Comparison of ENCODE assay signal across 25 cellular contexts in the genomic region with DNA sequence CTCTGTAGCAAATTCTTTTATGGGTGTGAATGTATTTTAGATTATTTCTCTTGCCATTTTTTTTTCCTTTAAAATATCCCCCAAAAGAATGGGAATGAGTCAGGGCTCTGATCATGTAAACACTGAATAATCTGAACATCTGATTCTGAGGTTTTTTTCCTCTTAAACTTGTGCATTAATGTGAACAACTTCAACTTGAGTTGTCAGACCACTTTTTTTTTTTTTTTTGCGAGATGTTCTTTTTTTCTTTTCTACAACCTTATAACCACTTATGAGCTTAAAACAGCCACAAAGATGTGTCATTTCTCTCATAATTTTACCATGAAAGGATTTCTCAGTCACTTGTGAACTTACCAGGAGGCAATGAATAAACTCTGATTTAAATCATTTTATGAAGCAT.
"Had no signal": no experiment of that assay in that cellular context is flagged by ENCODE, and none has a peak within 500 bp of the region (broad histone marks: within the 10 kb centered on the region; RNA-seq: fewer than 3 reads in every experiment).

No MANE protein-coding gene starts in this region.

- H3K27me3 Mint-ChIP-seq: activated naive CD8-positive, alpha-beta T cell had no signal

- H3K4me1 ChIP-seq: breast epithelium, Peyer's patch had no signal

- H3K4me3 Mint-ChIP-seq: activated CD4-positive, alpha-beta memory T cell treated with anti-CD3 and anti-CD28 coated beads, Interleukin-2, amount 10 ng/mL, durations not matched to agents 7 days and 5 days; activated naive CD4-positive, alpha-beta T cell treated with anti-CD3 and anti-CD28 coated beads for 36 hours; activated naive CD8-positive, alpha-beta T cell; activated T-helper 17 cell treated with anti-CD3 and anti-CD28 coated beads, Interleukin-2, amount 50 U/mL, for 72 hours; T-helper 17 cell had no signal

- H3K27ac Mint-ChIP-seq: activated CD4-positive, alpha-beta memory T cell treated with anti-CD3 and anti-CD28 coated beads, Interleukin-2, amount 10 ng/mL, durations not matched to agents 7 days and 5 days; activated naive CD4-positive, alpha-beta T cell treated with anti-CD3 and anti-CD28 coated beads for 36 hours; activated naive CD8-positive, alpha-beta T cell; activated T-helper 17 cell treated with anti-CD3 and anti-CD28 coated beads, Interleukin-2, amount 50 U/mL, for 72 hours; T-helper 17 cell had no signal

- ATAC-seq: activated T-helper 17 cell treated with anti-CD3 and anti-CD28 coated beads, Interleukin-2, amount 50 U/mL, for 72 hours; T-helper 17 cell had no signal

- H3K27me3 ChIP-seq: breast epithelium, Peyer's patch had no signal

- H3K9me3 ChIP-seq: breast epithelium, Peyer's patch had no signal

- H3K27ac ChIP-seq: breast epithelium, Peyer's patch, RWPE1, VCaP had no signal

- H3K36me3 ChIP-seq: breast epithelium, Peyer's patch had no signal

- H3K4me1 Mint-ChIP-seq: activated CD4-positive, alpha-beta memory T cell treated with anti-CD3 and anti-CD28 coated beads, Interleukin-2, amount 10 ng/mL, durations not matched to agents 7 days and 5 days; T-helper 17 cell had no signal

- H3K4me3 ChIP-seq: breast epithelium, Peyer's patch had no signal

- DNase-seq: activated CD4-positive, alpha-beta memory T cell treated with anti-CD3 and anti-CD28 coated beads, Interleukin-2, amount 10 ng/mL, durations not matched to agents 7 days and 5 days; activated CD4-positive, alpha-beta T cell treated with anti-CD3 and anti-CD28 coated beads, Interleukin-2, amount 50 U/mL, for 1 hour; activated CD4-positive, CD25-positive, alpha-beta regulatory T cell; activated gamma-delta T cell; activated naive CD4-positive, alpha-beta T cell treated with anti-CD3 and anti-CD28 coated beads for 36 hours; activated T-cell treated with anti-CD3 and anti-CD28 coated beads for 4 hours; activated T-cell treated with anti-CD3 and anti-CD28 coated beads, Interleukin-2, amount 50 U/mL, for 48 hours; amygdala; caudate nucleus; Karpas-422; NCI-H1048; NCI-H146; NCI-H187 treated with DMSO at 0.1 percent for 48 hours; NCI-H2081 treated with DMSO at 0.1 percent for 48 hours; NCI-H446; NCI-H524; Peyer's patch; SHP77; T-helper 17 cell; T1000 had no signal
